In genomic region chrX:69024931-69025330, GRCh38 we compare ENCODE assay signal across 8 cellular contexts.
DNase-seq lines count a peak whose midpoint lies in the region; ATAC-seq and TF ChIP-seq lines count a peak whose summit lies in the region.

No MANE protein-coding gene starts in this region.

- DNase-seq in LoVo (ENCODE audit: low spot score) (peak; percentile 5), dedifferentiated amniotic fluid mesenchymal stem cell (ENCODE audit: extremely low spot score) (peak; percentile 55), left kidney (ENCODE audit: low read depth, low spot score) (peak; percentile 65), thoracic aorta (ENCODE audit: low spot score) (peak; percentile 38), NOMO-1 (lab: John Stamatoyannopoulos, UW; ENCODE audit: unreplicated experiment in 2 of 2) (no peak), DMS79 treated with DMSO at 0.1 percent for 48 hours (lab: John Stamatoyannopoulos, UW) (no peak)
- DNase-seq in activated effector memory CD4-positive, alpha-beta T cell treated with anti-CD3 and anti-CD28 coated beads, Interleukin-2, amount 50 U/mL, for 16 hours, result no peak

- peaks cover 0 to 7% of the 10 kb centered on the region in 2 donors for H3K4me1 ChIP-seq in thoracic aorta (ENCODE audit: control insufficient read depth in 1 of 2, low read depth in 2 of 2)

- no peaks in the 10 kb centered on the region for H3K9me3 ChIP-seq in thoracic aorta

- no peak for TF ChIP-seq CTCF in thoracic aorta (IDR thresholded peaks at IDR 0.05)

- H3K4me3 ChIP-seq in thoracic aorta, result no peak overlapping the region

- H3K36me3 ChIP-seq in thoracic aorta, result no peaks in the 10 kb centered on the region

- H3K27me3 ChIP-seq in thoracic aorta (replicated peaks; ENCODE audit: insufficient read depth), result no peaks in the 10 kb centered on the region

- H3K27ac ChIP-seq in thoracic aorta, result no peak overlapping the region

- ATAC-seq in thoracic aorta (ENCODE audit: insufficient number of reproducible peaks, low FRiP score, low read depth) (no peak), HG02798 (IDR thresholded peaks at IDR 0.05; ENCODE audit: poor library complexity, unreplicated experiment) (no peak)

Comparison
In these comparisons a context has a peak if more than half of its experiments do, and no peak if none do; other contexts are left out.
1. DNase-seq: peak in LoVo (single experiment), dedifferentiated amniotic fluid mesenchymal stem cell (single experiment), left kidney (single experiment) and thoracic aorta (single experiment); none in NOMO-1 (0 of 2), DMS79 treated with DMSO at 0.1 percent for 48 hours (single experiment) and activated effector memory CD4-positive, alpha-beta T cell treated with anti-CD3 and anti-CD28 coated beads, Interleukin-2, amount 50 U/mL, for 16 hours (single experiment).